1 cellular context compared by ENCODE assay signal in genomic region chr19:1027020-1027952, GRCh38.
TF ChIP-seq lines count a peak whose summit lies in the region.

No MANE protein-coding gene starts in this region.

TF ChIP-seq in HCT116, 20 proteins besides CTCF, POLR2A, EP300 and RAD21:
- TF ChIP-seq REST (IDR thresholded peaks at IDR 0.05; ENCODE audit: low read depth) (no peak), TCF7L2 (IDR thresholded peaks at IDR 0.05; ENCODE audit: borderline replicate concordance, extremely low read depth, insufficient read depth, insufficient read length) (no peak), SP1 (IDR thresholded peaks at IDR 0.05; ENCODE audit: low read depth) (no peak), SIN3A (IDR thresholded peaks at IDR 0.05; ENCODE audit: low read depth) (no peak; the same call in 1 of the 2 replicates), CEBPB (IDR thresholded peaks at IDR 0.05; ENCODE audit: low read depth) (no peak), SRF (IDR thresholded peaks at IDR 0.05; ENCODE audit: low read depth) (no peak), EZH2phosphoT487 (IDR thresholded peaks at IDR 0.05; ENCODE audit: borderline replicate concordance) (no peak), CBX3 (IDR thresholded peaks at IDR 0.05; ENCODE audit: low read depth) (no peak)
